In genomic region chr19:55647732-55648656, GRCh38 we compare ENCODE assay signal across 8 cellular contexts. TPM values are rescaled to one million over a fixed set of nuclear protein-coding genes. Genes with fewer than 3 reads are reported as not detected.
A peak's percentile ranks its signal among the peaks of the same experiment; 100 is the strongest.
DNase-seq lines count a peak whose midpoint lies in the region; ATAC-seq and TF ChIP-seq lines count a peak whose summit lies in the region.

Gene CCDC106, plus strand, starts transcription at chr19:55648212. Its CDS starts 835 bp downstream, at chr19:55649047.

- dilution Hi-C loops in IMR-90 (cut with HindIII; ENCODE audit: low sequenced_read_pairs, unreplicated experiment), result no loop called here

- TF ChIP-seq POLR2A in IMR-90 (IDR thresholded peaks at IDR 0.05; ENCODE audit: low read depth, low read length), result no peak

- H3K9me3 ChIP-seq in IMR-90 (ENCODE audit: control insufficient read depth, insufficient read depth, low read length) (no peaks in the 10 kb centered on the region), RWPE2 (ENCODE audit: severe bottlenecking) (no peaks in the 10 kb centered on the region), trophoblast cell (ENCODE audit: insufficient read depth, low read depth, low read length) (no peaks in the 10 kb centered on the region)

- peak; percentile 64 for ATAC-seq in IMR-90 (ENCODE audit: low read depth)
- peak; percentile 40 for ATAC-seq in RWPE2 (ENCODE audit: low read depth)
- ATAC-seq in left ventricle myocardium superior, result peak; percentile 59

- H2BK120ac ChIP-seq in IMR-90 (ENCODE audit: low read depth, low read length), result peak within 1 kb of the TSS; percentile 59; the same call in 1 of the 2 replicates
- peak within 1 kb of the TSS; percentile 89 for H2BK120ac ChIP-seq in trophoblast cell (ENCODE audit: insufficient read depth, low read length, poor library complexity)

- H4K91ac ChIP-seq in IMR-90 (ENCODE audit: insufficient read depth, low read depth, low read length), result peak within 1 kb of the TSS; percentile 85
- H4K91ac ChIP-seq in trophoblast cell (ENCODE audit: low read depth, low read length), result peak within 1 kb of the TSS; percentile 93

- peak within 1 kb of the TSS; percentile 90 for H3K56ac ChIP-seq in IMR-90 (ENCODE audit: extremely low read depth, insufficient read depth, low read length)

- H3K14ac ChIP-seq in IMR-90 (replicated peaks; ENCODE audit: low read depth, low read length), result peak within 1 kb of the TSS; percentile 97
- peak within 1 kb of the TSS; percentile 90 for H3K14ac ChIP-seq in trophoblast cell (ENCODE audit: low read length)

- H3K23ac ChIP-seq in IMR-90 (ENCODE audit: low read depth, low read length) (peak within 1 kb of the TSS; percentile 94), trophoblast cell (ENCODE audit: low read length) (no peak within 1 kb of the TSS)

- peak within 1 kb of the TSS; percentile 100 for H2AK9ac ChIP-seq in IMR-90 (replicated peaks; ENCODE audit: low read depth, low read length, poor library complexity)

- H2BK20ac ChIP-seq in IMR-90 (ENCODE audit: low read depth, low read length), result no peak within 1 kb of the TSS; the same call in 1 of the 2 replicates

- in situ Hi-C loops in IMR-90 (cut with MboI; ENCODE audit: low sequenced_read_pairs) (loop anchor here (25.0 kb wide), 2 partner anchors 361 to 536 kb away; partner anchors contain the start of genes BRSK1, HSPBP1 and PPP1R12C), astrocyte of the cerebellum (cut with HindIII; ENCODE audit: low sequenced_read_pairs) (no loop called here)

- H3K79me1 ChIP-seq in IMR-90 (ENCODE audit: low read depth in 1 of 2, low read length in 2 of 2) (peaks cover 20 to 49% of the 10 kb centered on the region in 2 experiments), trophoblast cell (ENCODE audit: low read length) (peaks cover 14% of the 10 kb centered on the region)

- no peak for TF ChIP-seq CTCF in IMR-90 (conservative IDR thresholded peaks at IDR 0.05; ENCODE audit: low read depth, low read length)
- no peak for TF ChIP-seq CTCF in RWPE2 (IDR thresholded peaks at IDR 0.05; ENCODE audit: poor library complexity, severe bottlenecking)
- TF ChIP-seq CTCF in astrocyte of the cerebellum (IDR thresholded peaks at IDR 0.05; ENCODE audit: low read depth, low read length, missing control alignments), result no peak

- H3K27me3 ChIP-seq in IMR-90 (ENCODE audit: control insufficient read depth, insufficient read depth, low read length) (no peaks in the 10 kb centered on the region), RWPE2 (ENCODE audit: insufficient read depth, poor library complexity, severe bottlenecking) (no peaks in the 10 kb centered on the region), trophoblast cell (ENCODE audit: insufficient read depth, low read length) (no peaks in the 10 kb centered on the region)

- H3K9me1 ChIP-seq in IMR-90 (ENCODE audit: insufficient read depth, low read length), result no peaks in the 10 kb centered on the region

- H2BK12ac ChIP-seq in trophoblast cell (ENCODE audit: low read length), result peak within 1 kb of the TSS; percentile 75

- peak within 1 kb of the TSS; percentile 59; the same call in 1 of the 3 replicates for H2BK15ac ChIP-seq in IMR-90 (ENCODE audit: low read depth, low read length)

- H3K36me3 ChIP-seq in IMR-90 (ENCODE audit: control insufficient read depth, insufficient read depth, low read length) (peaks cover 19% of the 10 kb centered on the region), RWPE2 (ENCODE audit: low read depth) (peaks cover 17% of the 10 kb centered on the region), trophoblast cell (ENCODE audit: control insufficient read depth in 1 of 2, insufficient read depth in 2 of 2, low read length in 2 of 2) (peaks cover 31 to 32% of the 10 kb centered on the region in 2 experiments)

- no peaks in the 10 kb centered on the region for H4K20me1 ChIP-seq in IMR-90 (ENCODE audit: insufficient read depth, low read length)

- peak within 1 kb of the TSS; percentile 69 for H3K4me3 ChIP-seq in GM08714 (ENCODE audit: low read length)
- H3K4me3 ChIP-seq in IMR-90 (ENCODE audit: insufficient read depth, low read depth, low read length), result peak within 1 kb of the TSS; percentile 86
- H3K4me3 ChIP-seq in RWPE2 (ENCODE audit: severe bottlenecking), result peak within 1 kb of the TSS; percentile 76
- H3K4me3 ChIP-seq in astrocyte of the cerebellum (ENCODE audit: low read depth, low read length), result peak within 1 kb of the TSS; percentile 76
- H3K4me3 ChIP-seq in trophoblast cell (ENCODE audit: low read depth, low read length), result peak within 1 kb of the TSS; percentile 93

- H3K4ac ChIP-seq in IMR-90 (ENCODE audit: low read depth, low read length) (peak within 1 kb of the TSS; percentile 92), trophoblast cell (ENCODE audit: low read depth, low read length) (peak within 1 kb of the TSS; percentile 67)

- peak within 1 kb of the TSS; percentile 79 for H4K12ac ChIP-seq in trophoblast cell (ENCODE audit: low read depth, low read length)

- H3K27ac ChIP-seq in IMR-90 (ENCODE audit: insufficient read depth, low read length), result peak within 1 kb of the TSS; percentile 97
- peak within 1 kb of the TSS; percentile 66 for H3K27ac ChIP-seq in RWPE2 (ENCODE audit: poor library complexity, severe bottlenecking)
- H3K27ac ChIP-seq in trophoblast cell (ENCODE audit: low read depth, low read length), result peak within 1 kb of the TSS; percentile 63

- H2BK5ac ChIP-seq in IMR-90 (ENCODE audit: low read depth, low read length, poor library complexity, severe bottlenecking) (peak within 1 kb of the TSS; percentile 94), trophoblast cell (ENCODE audit: low read depth, low read length, poor library complexity) (peak within 1 kb of the TSS; percentile 95)

- H3K4me1 ChIP-seq in IMR-90 (ENCODE audit: control insufficient read depth, insufficient read depth, low read length) (peaks cover 10% of the 10 kb centered on the region), RWPE2 (ENCODE audit: insufficient read depth, poor library complexity, severe bottlenecking) (no peaks in the 10 kb centered on the region), trophoblast cell (ENCODE audit: control insufficient read depth in 1 of 2, insufficient read depth in 2 of 2, low read length in 2 of 2) (peaks cover 5 to 17% of the 10 kb centered on the region in 2 experiments)

- intact Hi-C loops in IMR-90 (cut with micrococcal nuclease) (no loop called here), left ventricle myocardium superior (cut with micrococcal nuclease) (no loop called here)

- no TSS peak for BruUV-seq in IMR-90 (replicated peaks; lab: Mats Ljungman, UMichigan)

- POLR2A ChIA-PET in IMR-90 (lab: Charles Lee; ENCODE audit: unreplicated experiment), result no interaction called here

- H3K9ac ChIP-seq in IMR-90 (ENCODE audit: low read depth, low read length) (peak within 1 kb of the TSS; percentile 95), trophoblast cell (ENCODE audit: low read length) (peak within 1 kb of the TSS; percentile 97)

- WGBS in IMR-90 (ENCODE audit: extremely low coverage in 2 of 2, insufficient read length in 1 of 2), 2 experiments, result 0% methylated on average over 36 of the region's 89 CpGs; no CpG with 5 or more reads in 1 of the 2 experiments
- no CpG with 5 or more reads among the region's 89 CpGs for WGBS in trophoblast cell (ENCODE audit: extremely low coverage, insufficient coverage, insufficient read length)

- CTCF ChIA-PET in IMR-90 (lab: Yijun Ruan, JAX), result interaction anchor here (1.1 kb wide), 1 partner anchor 15 kb away, joined by 6 read pairs; no protein-coding TSS in a partner anchor

- peak; percentile 68 for DNase-seq in IMR-90
- DNase-seq in RWPE2 (ENCODE audit: low spot score), result no peak
- DNase-seq in astrocyte of the cerebellum (ENCODE audit: low read depth), result no peak
- DNase-seq in left ventricle myocardium superior, result peak; percentile 81
- DNase-seq in trophoblast cell, result peak in 1 of 2 donors; percentile 44
- DNase-seq in GM19240 (ENCODE audit: insufficient read length, low spot score), result no peak
- no peak for DNase-seq in NK-92 treated with Interleukin-12 subunit alpha and Interleukin-12 subunit beta, amount 100 ng/mL, for 24 hours (lab: John Stamatoyannopoulos, UW)

- H3K18ac ChIP-seq in IMR-90 (ENCODE audit: low read depth, low read length) (peak within 1 kb of the TSS; percentile 89), trophoblast cell (ENCODE audit: low read length) (peak within 1 kb of the TSS; percentile 98)

- H3K79me2 ChIP-seq in trophoblast cell (ENCODE audit: control insufficient read depth, insufficient read depth, low read length, poor library complexity), result peaks cover 19% of the 10 kb centered on the region

- H3K4me2 ChIP-seq in IMR-90 (ENCODE audit: low read depth, low read length), result peak within 1 kb of the TSS; percentile 99
- H3K4me2 ChIP-seq in trophoblast cell (ENCODE audit: low read length), result peak within 1 kb of the TSS; percentile 92

- H4K8ac ChIP-seq in IMR-90 (ENCODE audit: low read depth in 2 of 2, low read length in 2 of 2) (peak within 1 kb of the TSS; percentile 92 to 100), trophoblast cell (ENCODE audit: low read depth, low read length) (peak within 1 kb of the TSS; percentile 85)

- peak within 1 kb of the TSS; percentile 95 for H2AFZ ChIP-seq in IMR-90 (replicated peaks; ENCODE audit: low read length, poor library complexity)
- H2AFZ ChIP-seq in trophoblast cell (ENCODE audit: insufficient read depth, low read length, poor library complexity), result peak within 1 kb of the TSS; percentile 94

- H2AK5ac ChIP-seq in IMR-90 (ENCODE audit: low read depth, low read length) (peak within 1 kb of the TSS; percentile 98), trophoblast cell (ENCODE audit: low read length) (peak within 1 kb of the TSS; percentile 43)

- H4K5ac ChIP-seq in IMR-90 (ENCODE audit: low read depth, low read length), result peak within 1 kb of the TSS; percentile 88

- no peak for TF ChIP-seq RAD21 in IMR-90 (IDR thresholded peaks at IDR 0.05; ENCODE audit: low read length)

TF ChIP-seq in IMR-90, 13 proteins besides CTCF, POLR2A, EP300 and RAD21:
- TF ChIP-seq BHLHE40 (IDR thresholded peaks at IDR 0.05; ENCODE audit: low read depth, low read length), result 0 out of 2 replicates have a peak, but pooled peaks have one; percentile 21
- peak; percentile 86 for TF ChIP-seq MAZ (IDR thresholded peaks at IDR 0.05; ENCODE audit: borderline replicate concordance, low read depth, low read length)
- no peak for TF ChIP-seq MXI1 (IDR thresholded peaks at IDR 0.05; ENCODE audit: borderline replicate concordance, low read depth, low read length)
- TF ChIP-seq RCOR1 (IDR thresholded peaks at IDR 0.05; ENCODE audit: insufficient replicate concordance, low read length), result peak; percentile 16

RNA-seq across cellular contexts. Expression of gene CCDC106, which starts in this region (rescaled TPM):
- total RNA-seq in IMR-90 (2012; rRNA removed) (2.2 and 2.3 TPM in 2 replicates), left ventricle myocardium superior (16.8 TPM)
- polyA plus RNA-seq in IMR-90 (2012; rRNA removed), result 13.6 and 15.0 TPM in 2 replicates
- 17.1 and 19.8 TPM in 2 replicates for polyA plus RNA-seq in IMR-90 (2012; cell fraction: cytosol; rRNA removed)
- 17.7 and 35.9 TPM in 2 replicates for polyA plus RNA-seq in IMR-90 (2012; cell fraction: nucleus; rRNA removed; ENCODE audit: low replicate concordance)
- polyA plus RNA-seq in trophoblast cell (2013), result 14.4 and 14.6 TPM in 2 replicates

Comparison
In these comparisons a context has a peak if more than half of its experiments do, and no peak if none do; other contexts are left out.
1. DNase-seq: peak in IMR-90 (single experiment) and left ventricle myocardium superior (single experiment); none in RWPE2 (single experiment), astrocyte of the cerebellum (single experiment), GM19240 (single experiment) and NK-92 treated with Interleukin-12 subunit alpha and Interleukin-12 subunit beta, amount 100 ng/mL, for 24 hours (single experiment).
2. Peak in every context shown above with its lines, with median percentiles within 50 percentile points of each other: H3K4me3 ChIP-seq, ATAC-seq and H3K27ac ChIP-seq.